18 cellular contexts compared by ENCODE assay signal in the genomic region with DNA sequence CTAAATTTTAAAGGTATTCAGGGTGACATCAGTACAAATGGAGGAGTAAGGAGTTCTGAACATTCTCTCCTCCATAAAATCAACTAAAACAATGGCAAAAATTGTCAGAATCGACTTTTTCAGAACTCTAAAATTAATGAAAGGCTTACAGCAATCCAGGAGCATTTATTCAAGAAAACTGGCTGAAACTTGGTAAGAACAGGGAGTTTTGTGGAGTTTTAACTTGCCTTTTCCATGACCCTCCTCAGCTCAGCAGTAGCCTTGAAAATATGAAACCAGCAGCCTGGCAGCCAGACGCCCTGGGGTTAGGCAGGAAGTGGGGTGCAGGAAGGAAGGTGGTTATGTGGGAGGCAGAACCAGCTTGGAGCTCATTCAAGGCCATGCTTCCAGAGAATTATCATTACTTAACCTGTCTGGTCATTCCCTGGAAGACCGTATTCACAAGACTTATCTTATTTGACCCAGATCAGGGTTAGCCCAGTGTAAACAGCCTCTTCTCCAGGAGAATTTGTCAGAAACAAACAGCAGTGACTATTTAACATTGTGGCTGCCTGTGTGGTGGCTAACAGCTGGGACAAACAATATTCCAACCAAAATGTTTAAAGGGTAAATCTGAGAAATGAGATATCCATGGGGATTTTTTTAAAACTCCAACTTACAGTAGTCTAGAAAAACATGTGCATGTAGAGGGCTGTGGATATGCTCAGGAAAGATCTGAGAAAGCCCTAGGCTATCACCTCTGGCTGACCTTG.
"Had no signal": no experiment of that assay in that cellular context is flagged by ENCODE, and none has a peak within 500 bp of the region (broad histone marks: within the 10 kb centered on the region; RNA-seq: fewer than 3 reads in every experiment).

No MANE protein-coding gene starts in this region.

- H3K4me1 ChIP-seq: body of pancreas, prostate gland, upper lobe of left lung had no signal

- H3K4me3 Mint-ChIP-seq: activated CD4-positive, alpha-beta T cell treated with anti-CD3 and anti-CD28 coated beads, Interleukin-2, amount 10 ng/mL, durations not matched to agents 7 days and 5 days; activated naive CD8-positive, alpha-beta T cell; activated T-cell treated with anti-CD3 and anti-CD28 coated beads, Interleukin-2, amount 50 U/mL, for 72 hours; nephron progenitor cell; stimulated activated naive CD8-positive, alpha-beta T cell treated with anti-CD3 and anti-CD28 coated beads, Interleukin-15, amount 100 ng/mL, for 72 hours; T-helper 17 cell had no signal

- H3K36me3 ChIP-seq: esophagus squamous epithelium, prostate gland, upper lobe of left lung had no signal

- ATAC-seq: activated T-cell treated with anti-CD3 and anti-CD28 coated beads, Interleukin-2, amount 50 U/mL, for 72 hours; body of pancreas; right cardiac atrium; stimulated activated naive CD8-positive, alpha-beta T cell treated with anti-CD3 and anti-CD28 coated beads, Interleukin-15, amount 100 ng/mL, for 72 hours; T-helper 17 cell had no signal

- H3K27ac Mint-ChIP-seq: activated naive CD8-positive, alpha-beta T cell; activated T-cell treated with anti-CD3 and anti-CD28 coated beads, Interleukin-2, amount 50 U/mL, for 72 hours; nephron progenitor cell; T-helper 17 cell had no signal

- H3K9me3 ChIP-seq: prostate gland had no signal

- H3K4me1 Mint-ChIP-seq: stimulated activated naive CD8-positive, alpha-beta T cell treated with anti-CD3 and anti-CD28 coated beads, Interleukin-15, amount 100 ng/mL, for 72 hours; T-helper 17 cell had no signal

- H3K27ac ChIP-seq: body of pancreas, coronary artery, esophagus squamous epithelium, prostate gland, upper lobe of left lung had no signal

- DNase-seq: activated CD4-positive, alpha-beta T cell treated with anti-CD3 and anti-CD28 coated beads, Interleukin-2, amount 10 ng/mL, durations not matched to agents 7 days and 5 days; activated CD8-positive, alpha-beta memory T cell treated with anti-CD3 and anti-CD28 coated beads, Interleukin-2, amount 50 U/mL, for 48 hours; activated gamma-delta T cell; activated T-cell treated with anti-CD3 and anti-CD28 coated beads, Interleukin-2, amount 50 U/mL, for 72 hours; amygdala; body of pancreas; central memory CD4-positive, alpha-beta T cell; esophagus squamous epithelium; nephron progenitor cell; occipital lobe; right cardiac atrium; small intestine; stimulated activated naive CD8-positive, alpha-beta T cell treated with anti-CD3 and anti-CD28 coated beads, Interleukin-15, amount 100 ng/mL, for 72 hours; T-helper 17 cell; upper lobe of left lung had no signal

- H3K27me3 ChIP-seq: body of pancreas, upper lobe of left lung had no signal

- H3K4me3 ChIP-seq: body of pancreas, coronary artery, esophagus squamous epithelium, prostate gland, upper lobe of left lung had no signal
